10 cellular contexts compared by ENCODE assay signal in the genomic region with DNA sequence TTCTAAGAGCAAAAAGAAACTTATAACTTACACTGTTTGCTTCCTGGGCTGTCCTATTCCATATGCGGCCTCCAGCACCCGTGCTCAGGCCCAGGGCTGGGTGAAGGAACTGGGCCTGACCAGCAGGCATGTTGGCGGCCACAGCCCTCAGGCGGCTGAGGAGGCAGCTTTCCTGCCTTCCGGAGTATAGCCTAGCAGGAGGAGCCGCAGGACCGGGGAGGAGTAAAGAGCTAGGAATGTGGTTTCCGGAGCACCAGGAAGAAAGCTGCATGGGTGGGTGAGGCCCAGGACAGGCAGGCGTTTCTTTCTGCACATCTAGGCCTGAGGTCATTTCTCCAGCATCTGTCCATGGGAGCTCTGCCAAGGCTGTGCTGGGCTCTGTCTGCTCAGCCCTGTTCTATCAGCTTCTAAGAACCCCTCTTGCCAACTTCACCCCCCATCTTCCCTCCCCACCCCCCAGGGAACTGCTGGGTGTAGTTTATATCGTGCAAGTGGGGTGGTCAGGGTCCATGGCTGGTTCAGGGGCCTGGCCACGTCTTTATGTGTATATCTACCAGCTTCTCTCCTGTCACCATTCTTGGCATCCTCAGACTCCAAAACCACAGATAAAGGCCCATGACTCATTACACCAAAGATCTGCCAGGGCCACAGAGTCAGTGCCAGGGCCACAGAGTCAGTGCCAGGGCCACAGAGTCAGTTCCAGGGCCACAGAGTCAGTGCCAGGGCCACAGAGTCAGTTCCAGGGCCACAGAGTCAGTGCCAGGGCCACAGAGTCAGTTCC. TPM values are rescaled to one million over a fixed set of nuclear protein-coding genes. Genes with fewer than 3 reads are reported as not detected.
DNase-seq lines count a peak whose midpoint lies in the region; ATAC-seq and TF ChIP-seq lines count a peak whose summit lies in the region.
"Had no signal": no experiment of that assay in that cellular context is flagged by ENCODE, and none has a peak within 500 bp of the region (broad histone marks: within the 10 kb centered on the region; RNA-seq: fewer than 3 reads in every experiment).

No MANE protein-coding gene starts in this region.

- no peaks in the 10 kb centered on the region for H3K79me1 ChIP-seq in neuronal stem cell (ENCODE audit: low read depth, low read length)

- H3K9me3 Mint-ChIP-seq in activated CD4-positive, alpha-beta memory T cell treated with anti-CD3 and anti-CD28 coated beads for 36 hours, result no peaks in the 10 kb centered on the region
- H3K9me3 Mint-ChIP-seq: CD4-positive, alpha-beta T cell had no signal

- H3K4me3 Mint-ChIP-seq in activated CD4-positive, alpha-beta memory T cell treated with anti-CD3 and anti-CD28 coated beads for 36 hours, result no peak overlapping the region
- H3K4me3 Mint-ChIP-seq: CD4-positive, alpha-beta T cell had no signal

- ATAC-seq in RWPE2 (ENCODE audit: low read depth) (peak; percentile 98), GM19328 (IDR thresholded peaks at IDR 0.05; ENCODE audit: unreplicated experiment) (no peak)

- intact Hi-C loops in activated CD4-positive, alpha-beta memory T cell treated with anti-CD3 and anti-CD28 coated beads for 36 hours (cut with micrococcal nuclease), result no loop called here

- POLR2A ChIA-PET in activated CD4-positive, alpha-beta memory T cell treated with anti-CD3 and anti-CD28 coated beads for 36 hours (lab: Charles Lee), result no interaction called here

- DNase-seq in AG20443 (ENCODE audit: low spot score) (peak; percentile 96), RWPE2 (ENCODE audit: low spot score) (peak; percentile 92), fibroblast of pulmonary artery (ENCODE audit: low read depth) (peak; percentile 95), neuronal stem cell (ENCODE audit: low spot score) (no peak)
- no peak for DNase-seq in stimulated activated naive CD4-positive, alpha-beta T cell (lab: John Stamatoyannopoulos, UW)
- DNase-seq in activated CD4-positive, alpha-beta T cell treated with anti-CD3 and anti-CD28 coated beads for 48 hours, result no peak
- no peak for DNase-seq in activated CD4-positive, alpha-beta memory T cell treated with anti-CD3 and anti-CD28 coated beads for 36 hours
- DNase-seq: CD4-positive, alpha-beta T cell had no signal

- peak overlapping the region; percentile 63 for H2AK5ac ChIP-seq in neuronal stem cell (ENCODE audit: low read depth, low read length)

- peak overlapping the region; percentile 74 for H2AFZ ChIP-seq in neuronal stem cell (ENCODE audit: low read length)

- no CpG with 5 or more reads among the region's 11 CpGs for WGBS in neuronal stem cell (ENCODE audit: extremely low coverage in 2 of 2, insufficient read length in 2 of 2, insufficient replicate concordance in 1 of 2), 2 donors

- H3K4me1 ChIP-seq in RWPE2 (ENCODE audit: insufficient read depth, poor library complexity, severe bottlenecking) (peaks cover 19% of the 10 kb centered on the region), neuronal stem cell (ENCODE audit: control insufficient read depth in 2 of 2, insufficient read depth in 1 of 2, low read depth in 1 of 2, low read length in 2 of 2) (peaks cover 4 to 5% of the 10 kb centered on the region in 2 donors)

- H3K14ac ChIP-seq in neuronal stem cell (ENCODE audit: low read length), result no peak overlapping the region

- no peak overlapping the region for H3K27ac Mint-ChIP-seq in activated CD4-positive, alpha-beta memory T cell treated with anti-CD3 and anti-CD28 coated beads for 36 hours
- H3K27ac Mint-ChIP-seq: CD4-positive, alpha-beta T cell had no signal

- TF ChIP-seq CTCF in RWPE2 (IDR thresholded peaks at IDR 0.05; ENCODE audit: poor library complexity, severe bottlenecking) (no peak), fibroblast of pulmonary artery (IDR thresholded peaks at IDR 0.05; ENCODE audit: low read length, missing control alignments) (peak; percentile 3)

- H3K27me3 ChIP-seq in RWPE2 (ENCODE audit: insufficient read depth, poor library complexity, severe bottlenecking) (no peaks in the 10 kb centered on the region), neuronal stem cell (ENCODE audit: control insufficient read depth in 3 of 3, insufficient read depth in 3 of 3, low read depth in 1 of 3, low read length in 3 of 3) (peaks cover 0 to 39% (median 14%) of the 10 kb centered on the region in 3 experiments)

- H3K18ac ChIP-seq in neuronal stem cell (ENCODE audit: low read length), result no peak overlapping the region

- peak overlapping the region; percentile 71 for H2BK15ac ChIP-seq in neuronal stem cell (ENCODE audit: low read length)

- no peak overlapping the region for H2BK5ac ChIP-seq in neuronal stem cell (ENCODE audit: low read length)

- H3K9ac ChIP-seq in neuronal stem cell (ENCODE audit: low read depth, low read length, poor library complexity), result no peak overlapping the region

- H3K4me2 ChIP-seq in neuronal stem cell (ENCODE audit: insufficient read depth, low read length, poor library complexity, severe bottlenecking), result no peak overlapping the region

- no peak overlapping the region for H3K4ac ChIP-seq in neuronal stem cell (ENCODE audit: low read length)

- H3K27ac ChIP-seq in RWPE2 (ENCODE audit: poor library complexity, severe bottlenecking) (peak overlapping the region; percentile 76), neuronal stem cell (replicated peaks; ENCODE audit: low read length) (no peak overlapping the region)

- H3K4me1 Mint-ChIP-seq in activated CD4-positive, alpha-beta memory T cell treated with anti-CD3 and anti-CD28 coated beads for 36 hours (ENCODE audit: low read depth), result peaks cover 4% of the 10 kb centered on the region

- H3K4me3 ChIP-seq in RWPE2 (ENCODE audit: severe bottlenecking) (no peak overlapping the region), fibroblast of pulmonary artery (replicated peaks; ENCODE audit: low read depth, low read length) (peak overlapping the region; percentile 23), neuronal stem cell (ENCODE audit: low read length in 2 of 2) (no peak overlapping the region)

- CTCF ChIA-PET in activated CD4-positive, alpha-beta memory T cell treated with anti-CD3 and anti-CD28 coated beads for 36 hours (lab: Charles Lee), result interaction anchor here (0.8 to 2.5 kb wide), 3 partner anchors 10 to 64 kb away, joined by 3 to 9 read pairs (median 3); no protein-coding TSS in a partner anchor

- H3K36me3 ChIP-seq in RWPE2 (ENCODE audit: low read depth) (no peaks in the 10 kb centered on the region), neuronal stem cell (replicated peaks in 1 of 2; ENCODE audit: control insufficient read depth in 2 of 2, insufficient read depth in 2 of 2, low read length in 2 of 2) (no peaks in the 10 kb centered on the region)

- H4K8ac ChIP-seq in neuronal stem cell (ENCODE audit: low read depth, low read length), result no peak overlapping the region

- H3K23ac ChIP-seq in neuronal stem cell (ENCODE audit: low read depth, low read length, poor library complexity), result no peak overlapping the region

- H2BK12ac ChIP-seq in neuronal stem cell (ENCODE audit: low read length), result no peak overlapping the region

- peaks cover 18% of the 10 kb centered on the region for H3K27me3 Mint-ChIP-seq in activated CD4-positive, alpha-beta memory T cell treated with anti-CD3 and anti-CD28 coated beads for 36 hours

- no peak overlapping the region for H2BK120ac ChIP-seq in neuronal stem cell (ENCODE audit: low read depth, low read length)

- H3K9me3 ChIP-seq in RWPE2 (ENCODE audit: severe bottlenecking), result no peaks in the 10 kb centered on the region
- H3K9me3 ChIP-seq in neuronal stem cell (replicated peaks in 1 of 2; ENCODE audit: control insufficient read depth in 2 of 2, insufficient read depth in 1 of 2, low read depth in 1 of 2, low read length in 2 of 2), result peaks cover 0 to 4% of the 10 kb centered on the region in 2 donors

- no peak overlapping the region for H4K91ac ChIP-seq in neuronal stem cell (ENCODE audit: low read depth, low read length, poor library complexity)

- H3K36me3 Mint-ChIP-seq in activated CD4-positive, alpha-beta memory T cell treated with anti-CD3 and anti-CD28 coated beads for 36 hours, result no peaks in the 10 kb centered on the region

RNA-seq across cellular contexts. Expression of gene KIF7, which starts 7.8 kb away (rescaled TPM):
- polyA plus RNA-seq in neuronal stem cell (2013, experiment 1 of 2), result 6.3 TPM
- polyA plus RNA-seq in neuronal stem cell (2013, experiment 2 of 2), result 6.6 TPM
- total RNA-seq in activated CD4-positive, alpha-beta memory T cell treated with anti-CD3 and anti-CD28 coated beads for 36 hours, result under 1 TPM; 0.92 to 0.95 TPM

RNA-seq across cellular contexts. Expression of gene PLIN1, which starts 16.1 kb away (rescaled TPM):
- 0.13 TPM for polyA plus RNA-seq in neuronal stem cell (2013, experiment 1 of 2)
- 0.24 TPM for polyA plus RNA-seq in neuronal stem cell (2013, experiment 2 of 2)
- total RNA-seq in activated CD4-positive, alpha-beta memory T cell treated with anti-CD3 and anti-CD28 coated beads for 36 hours, result under 1 TPM; 0.17 to 0.31 TPM

RNA-seq across cellular contexts. Expression of gene PEX11A, which starts 27.5 kb away (rescaled TPM):
- polyA plus RNA-seq in neuronal stem cell (2013, experiment 1 of 2), result 5.4 TPM
- polyA plus RNA-seq in neuronal stem cell (2013, experiment 2 of 2), result 4.5 TPM
- 1 to 10 TPM; 2.9 to 3.1 TPM for total RNA-seq in activated CD4-positive, alpha-beta memory T cell treated with anti-CD3 and anti-CD28 coated beads for 36 hours

RNA-seq across cellular contexts. Expression of gene WDR93, which starts 27.5 kb away (rescaled TPM):
- polyA plus RNA-seq in neuronal stem cell (2013, experiment 1 of 2), result 0.26 TPM
- 0.29 TPM for polyA plus RNA-seq in neuronal stem cell (2013, experiment 2 of 2)
- not detected for total RNA-seq in activated CD4-positive, alpha-beta memory T cell treated with anti-CD3 and anti-CD28 coated beads for 36 hours
- total RNA-seq: CD4-positive, alpha-beta T cell; lung microvascular endothelial cell had no signal

Comparison
In these comparisons a context has a peak if more than half of its experiments do, and no peak if none do; other contexts are left out.
1. DNase-seq: peak in AG20443 (single experiment), RWPE2 (single experiment) and fibroblast of pulmonary artery (single experiment); none in neuronal stem cell (single experiment), stimulated activated naive CD4-positive, alpha-beta T cell (0 of 6), activated CD4-positive, alpha-beta T cell treated with anti-CD3 and anti-CD28 coated beads for 48 hours (single experiment) and activated CD4-positive, alpha-beta memory T cell treated with anti-CD3 and anti-CD28 coated beads for 36 hours (single experiment).